ENCODE assay signal across 23 cellular contexts in the genomic region with DNA sequence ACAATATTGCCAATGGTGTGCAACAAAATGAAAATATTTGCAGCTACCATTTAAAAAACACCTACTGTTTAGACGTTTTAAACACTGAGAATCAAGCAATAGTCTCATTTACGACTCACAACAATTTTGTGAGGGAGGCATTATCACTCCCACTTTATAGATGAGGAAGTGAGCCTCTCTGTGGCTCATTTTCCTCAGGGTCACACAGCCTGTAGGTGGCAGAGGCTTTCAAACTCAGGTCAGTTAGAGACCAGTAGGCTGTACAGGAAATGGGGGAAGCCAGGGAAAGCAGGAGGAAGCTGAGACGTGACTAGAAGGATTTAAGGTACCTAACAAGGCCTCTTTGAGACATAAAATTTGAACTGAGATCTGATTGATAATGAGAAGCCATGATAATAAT.
DNase-seq lines count a peak whose midpoint lies in the region; TF ChIP-seq lines count a peak whose summit lies in the region.
"Had no signal": no experiment of that assay in that cellular context is flagged by ENCODE, and none has a peak within 500 bp of the region (broad histone marks: within the 10 kb centered on the region; RNA-seq: fewer than 3 reads in every experiment).

No MANE protein-coding gene starts in this region.

- H2BK12ac ChIP-seq in neuronal stem cell (ENCODE audit: low read length), result no peak overlapping the region

- H3K4me2 ChIP-seq in OCI-LY7 (ENCODE audit: low read length) (no peak overlapping the region), neuronal stem cell (ENCODE audit: insufficient read depth, low read length, poor library complexity, severe bottlenecking) (no peak overlapping the region)
- H3K4me2 ChIP-seq: KMS-11 had no signal

- no peaks in the 10 kb centered on the region for H3K79me2 ChIP-seq in OCI-LY7 (ENCODE audit: insufficient read depth, low read depth, low read length)

- WGBS in neuronal stem cell (ENCODE audit: extremely low coverage in 2 of 2, insufficient read length in 2 of 2, insufficient replicate concordance in 1 of 2), 2 donors, result no CpG with 5 or more reads among the region's 3 CpGs

- H3K79me1 ChIP-seq in neuronal stem cell (ENCODE audit: low read depth, low read length), result no peaks in the 10 kb centered on the region

- H2AFZ ChIP-seq in OCI-LY7 (ENCODE audit: low read length) (no peak overlapping the region), neuronal stem cell (ENCODE audit: low read length) (peak overlapping the region; percentile 28)

- H3K14ac ChIP-seq in neuronal stem cell (ENCODE audit: low read length), result no peak overlapping the region

- H3K9me3 ChIP-seq in OCI-LY7 (ENCODE audit: low read length), result no peaks in the 10 kb centered on the region
- H3K9me3 ChIP-seq in neuronal stem cell (replicated peaks in 1 of 2; ENCODE audit: control insufficient read depth in 2 of 2, insufficient read depth in 1 of 2, low read depth in 1 of 2, low read length in 2 of 2), result peaks cover 0 to 12% of the 10 kb centered on the region in 2 donors
- H3K9me3 ChIP-seq: thyroid gland had no signal

- no peak overlapping the region for H4K8ac ChIP-seq in neuronal stem cell (ENCODE audit: low read depth, low read length)

- no peak overlapping the region for H2BK5ac ChIP-seq in neuronal stem cell (ENCODE audit: low read length)

- H3K4me1 ChIP-seq in OCI-LY7 (ENCODE audit: insufficient read depth, low read length, poor library complexity, severe bottlenecking), result no peaks in the 10 kb centered on the region
- peaks cover 0 to under 1% of the 10 kb centered on the region in 2 donors for H3K4me1 ChIP-seq in neuronal stem cell (ENCODE audit: control insufficient read depth in 2 of 2, insufficient read depth in 1 of 2, low read depth in 1 of 2, low read length in 2 of 2)
- H3K4me1 ChIP-seq: heart left ventricle, psoas muscle, thyroid gland had no signal

- no peak overlapping the region for H3K4ac ChIP-seq in neuronal stem cell (ENCODE audit: low read length)

- intact Hi-C loops in OCI-LY7 (cut with micrococcal nuclease; ENCODE audit: unreplicated experiment), result no loop called here

- no peak overlapping the region for H3K23ac ChIP-seq in neuronal stem cell (ENCODE audit: low read depth, low read length, poor library complexity)

- H2BK15ac ChIP-seq in neuronal stem cell (ENCODE audit: low read length), result no peak overlapping the region

- H3K36me3 ChIP-seq in OCI-LY7 (ENCODE audit: insufficient read depth, low read length) (no peaks in the 10 kb centered on the region), neuronal stem cell (replicated peaks in 1 of 2; ENCODE audit: control insufficient read depth in 2 of 2, insufficient read depth in 2 of 2, low read length in 2 of 2) (no peaks in the 10 kb centered on the region)
- H3K36me3 ChIP-seq: heart left ventricle, thyroid gland had no signal

- H3K27ac ChIP-seq in OCI-LY7 (ENCODE audit: low read depth, low read length, poor library complexity, severe bottlenecking), result no peak overlapping the region
- no peak overlapping the region for H3K27ac ChIP-seq in neuronal stem cell (replicated peaks; ENCODE audit: low read length)
- H3K27ac ChIP-seq: 22Rv1, epithelial cell of prostate, heart left ventricle, KMS-11, psoas muscle, thyroid gland had no signal

- no peak overlapping the region for H4K91ac ChIP-seq in neuronal stem cell (ENCODE audit: low read depth, low read length, poor library complexity)

- no peak overlapping the region for H3K4me3 ChIP-seq in OCI-LY7 (ENCODE audit: low read depth, low read length, poor library complexity, severe bottlenecking)
- H3K4me3 ChIP-seq in neuronal stem cell (ENCODE audit: low read length in 2 of 2), result no peak overlapping the region
- H3K4me3 ChIP-seq: heart left ventricle, psoas muscle, thyroid gland had no signal

- H4K20me1 ChIP-seq in OCI-LY7 (ENCODE audit: insufficient read depth, low read length), result no peaks in the 10 kb centered on the region

- H3K18ac ChIP-seq in neuronal stem cell (ENCODE audit: low read length), result no peak overlapping the region

- DNase-seq in DMS53 (lab: John Stamatoyannopoulos, UW) (peak; percentile 12), DMS53 treated with DMSO at 0.1 percent for 48 hours (lab: John Stamatoyannopoulos, UW; ENCODE audit: unreplicated experiment) (no peak), Kasumi-1 (lab: John Stamatoyannopoulos, UW) (peak; percentile 45 to 59), OCI-LY7 (ENCODE audit: low spot score) (peak; percentile 16), neuronal stem cell (ENCODE audit: low spot score) (no peak), superior temporal gyrus (ENCODE audit: extremely low spot score) (no peak), NK-92 (lab: John Stamatoyannopoulos, UW; ENCODE audit: unreplicated experiment) (no peak), ureter (ENCODE audit: low spot score) (no peak)
- DNase-seq: activated CD8-positive, alpha-beta memory T cell treated with anti-CD3 and anti-CD28 coated beads, Interleukin-2, amount 10 ng/mL, durations not matched to agents 7 days and 5 days; activated naive CD8-positive, alpha-beta T cell treated with anti-CD3 and anti-CD28 coated beads for 36 hours; COR-L47; heart left ventricle; left colon; NCI-H1105; NCI-H2029; NCI-H226; NCI-H82; psoas muscle; T-helper 9 cell; thyroid gland had no signal

- CTCF ChIA-PET in OCI-LY7 (lab: Charles Lee; ENCODE audit: unreplicated experiment), result no interaction called here

- H3K9ac ChIP-seq in neuronal stem cell (ENCODE audit: low read depth, low read length, poor library complexity), result no peak overlapping the region
- H3K9ac ChIP-seq: KMS-11 had no signal

- POLR2A ChIA-PET in OCI-LY7 (lab: Charles Lee), result no interaction called here

- 0 out of 2 replicates have a peak, but pooled peaks have one; percentile 34 for TF ChIP-seq CTCF in OCI-LY7 (conservative IDR thresholded peaks at IDR 0.05; ENCODE audit: low read length)

- BruUV-seq in OCI-LY7 (replicated peaks; lab: Mats Ljungman, UMichigan), result no TSS peak

- H3K9me2 ChIP-seq in OCI-LY7 (ENCODE audit: insufficient read depth, low read length), result no peaks in the 10 kb centered on the region

- no peaks in the 10 kb centered on the region for H3K27me3 ChIP-seq in neuronal stem cell (ENCODE audit: control insufficient read depth in 3 of 3, insufficient read depth in 3 of 3, low read depth in 1 of 3, low read length in 3 of 3)
- H3K27me3 ChIP-seq: heart left ventricle, thyroid gland had no signal

- no peak overlapping the region for H2AK5ac ChIP-seq in neuronal stem cell (ENCODE audit: low read depth, low read length)

- no peak overlapping the region for H2BK120ac ChIP-seq in neuronal stem cell (ENCODE audit: low read depth, low read length)

Comparison
In these comparisons a context has a peak if more than half of its experiments do, and no peak if none do; other contexts are left out.
1. DNase-seq: peak in DMS53 (single experiment), Kasumi-1 (2 of 2) and OCI-LY7 (single experiment); none in DMS53 treated with DMSO at 0.1 percent for 48 hours (single experiment), neuronal stem cell (single experiment), superior temporal gyrus (single experiment), NK-92 (single experiment) and ureter (single experiment).